Comparison of ENCODE assay signal across 12 cellular contexts in genomic region chr22:26432619-26433311, GRCh38. TPM values are rescaled to one million over a fixed set of nuclear protein-coding genes. Genes with fewer than 3 reads are reported as not detected.
DNase-seq lines count a peak whose midpoint lies in the region; ATAC-seq, FAIRE-seq and TF ChIP-seq lines count a peak whose summit lies in the region.
"Had no signal": no experiment of that assay in that cellular context is flagged by ENCODE, and none has a peak within 500 bp of the region (broad histone marks: within the 10 kb centered on the region; RNA-seq: fewer than 3 reads in every experiment).

No MANE protein-coding gene starts in this region.

- FAIRE-seq in GM12892 (lab: Jason Lieb, UNC) = peak; percentile 84
- FAIRE-seq: endothelial cell of umbilical vein had no signal

- H3K4me3 Mint-ChIP-seq in neural progenitor cell = no peak overlapping the region
- H3K4me3 Mint-ChIP-seq: activated naive CD4-positive, alpha-beta T cell treated with anti-CD3 and anti-CD28 coated beads, Interleukin-2, amount 50 U/mL, for 24 hours had no signal

- peaks cover 17% of the 10 kb centered on the region for H3K79me2 ChIP-seq in neural progenitor cell (ENCODE audit: low read depth)

- peaks cover 38% of the 10 kb centered on the region for H4K20me1 ChIP-seq in neural progenitor cell (ENCODE audit: low read depth)

- H3K27me3 Mint-ChIP-seq in neural progenitor cell (ENCODE audit: insufficient read depth, low read depth) = peaks cover 13% of the 10 kb centered on the region
- H3K27me3 Mint-ChIP-seq: activated naive CD4-positive, alpha-beta T cell treated with anti-CD3 and anti-CD28 coated beads, Interleukin-2, amount 50 U/mL, for 24 hours; CD8-positive, alpha-beta memory T cell had no signal

- H3K4me1 ChIP-seq in neural progenitor cell = peaks cover 34% of the 10 kb centered on the region

- H3K27me3 ChIP-seq in neural progenitor cell = peaks cover 20% of the 10 kb centered on the region

- no peaks in the 10 kb centered on the region for H3K36me3 Mint-ChIP-seq in neural progenitor cell
- H3K36me3 Mint-ChIP-seq: activated naive CD4-positive, alpha-beta T cell treated with anti-CD3 and anti-CD28 coated beads, Interleukin-2, amount 50 U/mL, for 24 hours had no signal

- peaks cover 49% of the 10 kb centered on the region for H3K4me1 Mint-ChIP-seq in neural progenitor cell

- peaks cover 32% of the 10 kb centered on the region for H3F3A ChIP-seq in neural progenitor cell (ENCODE audit: low read depth)

- no peak overlapping the region for H2AFZ ChIP-seq in neural progenitor cell (replicated peaks)

- no peak for TF ChIP-seq CTCF in neural progenitor cell (IDR thresholded peaks at IDR 0.05)

- H3K36me3 ChIP-seq in neural progenitor cell = no peaks in the 10 kb centered on the region

- H3K4me3 ChIP-seq in neural progenitor cell = no peak overlapping the region

- H3K9me3 ChIP-seq in neural progenitor cell (ENCODE audit: low read depth) = no peaks in the 10 kb centered on the region

- DNase-seq in GM12892 (ENCODE audit: insufficient read length) = no peak
- peak; percentile 46 for DNase-seq in SIG-M5 (lab: John Stamatoyannopoulos, UW)
- DNase-seq in neural progenitor cell (ENCODE audit: low spot score) = no peak
- no peak for DNase-seq in glomerular visceral epithelial cell (ENCODE audit: extremely low spot score)
- DNase-seq in NCI-H128 (lab: John Stamatoyannopoulos, UW; ENCODE audit: unreplicated experiment) = no peak
- no peak for DNase-seq in NCI-H146 treated with DMSO at 0.1 percent for 48 hours (lab: John Stamatoyannopoulos, UW; ENCODE audit: unreplicated experiment)
- DNase-seq: CD8-positive, alpha-beta memory T cell; glutamatergic neuron; right cardiac atrium had no signal

- peak; percentile 31 for ATAC-seq in HG03378 (IDR thresholded peaks at IDR 0.05; ENCODE audit: unreplicated experiment)
- ATAC-seq: right cardiac atrium had no signal

- H3K9me3 Mint-ChIP-seq in neural progenitor cell = no peaks in the 10 kb centered on the region
- H3K9me3 Mint-ChIP-seq: activated naive CD4-positive, alpha-beta T cell treated with anti-CD3 and anti-CD28 coated beads, Interleukin-2, amount 50 U/mL, for 24 hours; CD8-positive, alpha-beta memory T cell had no signal

- no peak for TF ChIP-seq POLR2A in GM12892 (IDR thresholded peaks at IDR 0.05; ENCODE audit: low read depth, low read length)

- H3K27ac ChIP-seq in neural progenitor cell = no peak overlapping the region

- H3K4me2 ChIP-seq in neural progenitor cell = peak overlapping the region; percentile 78

- H3K27ac Mint-ChIP-seq in neural progenitor cell = no peak overlapping the region
- H3K27ac Mint-ChIP-seq: activated naive CD4-positive, alpha-beta T cell treated with anti-CD3 and anti-CD28 coated beads, Interleukin-2, amount 50 U/mL, for 24 hours; CD8-positive, alpha-beta memory T cell had no signal

- H3K9ac ChIP-seq in neural progenitor cell = no peak overlapping the region

RNA-seq across cellular contexts. Expression of gene ASPHD2, which starts 3.7 kb away (rescaled TPM):
- polyA plus RNA-seq in GM12892 (2012; ENCODE audit: missing spikeins) = 2.7 TPM
- 9.3 and 12.7 TPM in 2 replicates for total RNA-seq in neural progenitor cell (ENCODE audit: low replicate concordance)

RNA-seq across cellular contexts. Expression of gene HPS4, which starts 50.8 kb away (rescaled TPM):
- polyA plus RNA-seq in GM12892 (2012; ENCODE audit: missing spikeins) = 25.8 TPM
- total RNA-seq in neural progenitor cell (ENCODE audit: low replicate concordance) = 65.3 and 95.5 TPM in 2 replicates

RNA-seq across cellular contexts. Expression of gene SRRD, which starts 50.9 kb away (rescaled TPM):
- polyA plus RNA-seq in GM12892 (2012; ENCODE audit: missing spikeins) = 23.0 TPM
- 28.0 and 36.0 TPM in 2 replicates for total RNA-seq in neural progenitor cell (ENCODE audit: low replicate concordance)
